In genomic region chr14:51487848-51488247, GRCh38 we compare ENCODE assay signal across 17 cellular contexts.
DNase-seq lines count a peak whose midpoint lies in the region; ATAC-seq, FAIRE-seq and TF ChIP-seq lines count a peak whose summit lies in the region.
"Had no signal": no experiment of that assay in that cellular context is flagged by ENCODE, and none has a peak within 500 bp of the region (broad histone marks: within the 10 kb centered on the region; RNA-seq: fewer than 3 reads in every experiment).

No MANE protein-coding gene starts in this region.

- peaks cover 34% of the 10 kb centered on the region for H3K4me1 Mint-ChIP-seq in MCF 10A (ENCODE audit: insufficient read depth, unreplicated experiment)
- H3K4me1 Mint-ChIP-seq: CD4-positive, alpha-beta memory T cell had no signal

- POLR2A ChIA-PET in MCF 10A (lab: Yijun Ruan, JAX), result interaction anchor here (0.9 to 10.4 kb wide), 18 partner anchors 8 to 165 kb away, joined by 3 to 113 read pairs (median 13); partner anchors contain the start of gene FRMD6

- peak overlapping the region; percentile 70 for H3K27ac Mint-ChIP-seq in MCF 10A (ENCODE audit: low read depth, unreplicated experiment)
- H3K27ac Mint-ChIP-seq: CD4-positive, alpha-beta memory T cell; T-helper 1 cell treated with Interleukin-12 subunit alpha and Interleukin-12 subunit beta and Interleukin-4 antibody, amounts not matched to agents 30 μg/mL and 1 μg/mL, for 36 hours had no signal

- CTCF ChIA-PET in MCF 10A (lab: Yijun Ruan, JAX), result interaction anchor here (1.2 to 1.3 kb wide), 2 partner anchors 60 to 104 kb away, joined by 3 read pairs; no protein-coding TSS in a partner anchor

- intact Hi-C loops in MCF 10A (cut with micrococcal nuclease), result loop anchor here (2.0 to 5.0 kb wide), 3 partner anchors 46 to 165 kb away; no protein-coding TSS in a partner anchor

- no peak overlapping the region for H3K4me3 Mint-ChIP-seq in MCF 10A (ENCODE audit: unreplicated experiment)
- H3K4me3 Mint-ChIP-seq: CD4-positive, alpha-beta memory T cell; T-helper 1 cell treated with Interleukin-12 subunit alpha and Interleukin-12 subunit beta and Interleukin-4 antibody, amounts not matched to agents 30 μg/mL and 1 μg/mL, for 36 hours had no signal

- no peak for TF ChIP-seq CTCF in MCF 10A (IDR thresholded peaks at IDR 0.05; ENCODE audit: unreplicated experiment)

- ATAC-seq in GM19455 (IDR thresholded peaks at IDR 0.05; ENCODE audit: unreplicated experiment) (no peak), GM21529 (IDR thresholded peaks at IDR 0.05; ENCODE audit: unreplicated experiment) (no peak)

- DNase-seq in Kasumi-1 (lab: John Stamatoyannopoulos, UW) (peak; percentile 40 to 52), OCI-M1 (lab: John Stamatoyannopoulos, UW) (peak; percentile 56), MCF 10A (ENCODE audit: unreplicated experiment) (peak; percentile 35), myocyte (ENCODE audit: low read depth) (peak; percentile 48), RCC 7860 (ENCODE audit: low spot score) (no peak), hippocampal formation (lab: John Stamatoyannopoulos, UW) (no peak)
- DNase-seq: BE2C; CD4-positive, alpha-beta memory T cell; GF-D8; NCI-H1105; NCI-H1930; NCI-H2171; NCI-H510A had no signal

- FAIRE-seq in RCC 7860 (lab: Jason Lieb, UNC), result no peak
- FAIRE-seq: D721Med had no signal

- no peaks in the 10 kb centered on the region for H3K27me3 Mint-ChIP-seq in MCF 10A (ENCODE audit: insufficient read depth, unreplicated experiment)

- no TSS peak for BruUV-seq in MCF 10A (replicated peaks; lab: Mats Ljungman, UMichigan)

- no peaks in the 10 kb centered on the region for H3K9me3 Mint-ChIP-seq in MCF 10A (ENCODE audit: unreplicated experiment)
- H3K9me3 Mint-ChIP-seq: T-helper 1 cell treated with Interleukin-12 subunit alpha and Interleukin-12 subunit beta and Interleukin-4 antibody, amounts not matched to agents 30 μg/mL and 1 μg/mL, for 36 hours had no signal

- H3K36me3 Mint-ChIP-seq in MCF 10A (ENCODE audit: insufficient read depth, unreplicated experiment), result peaks cover 7% of the 10 kb centered on the region
- H3K36me3 Mint-ChIP-seq: CD4-positive, alpha-beta memory T cell had no signal

Comparison
In these comparisons a context has a peak if more than half of its experiments do, and no peak if none do; other contexts are left out.
1. DNase-seq: peak in Kasumi-1 (2 of 2), OCI-M1 (single experiment), MCF 10A (single experiment) and myocyte (single experiment); none in RCC 7860 (single experiment) and hippocampal formation (0 of 2).